ENCODE assay signal across 23 cellular contexts in the genomic region with DNA sequence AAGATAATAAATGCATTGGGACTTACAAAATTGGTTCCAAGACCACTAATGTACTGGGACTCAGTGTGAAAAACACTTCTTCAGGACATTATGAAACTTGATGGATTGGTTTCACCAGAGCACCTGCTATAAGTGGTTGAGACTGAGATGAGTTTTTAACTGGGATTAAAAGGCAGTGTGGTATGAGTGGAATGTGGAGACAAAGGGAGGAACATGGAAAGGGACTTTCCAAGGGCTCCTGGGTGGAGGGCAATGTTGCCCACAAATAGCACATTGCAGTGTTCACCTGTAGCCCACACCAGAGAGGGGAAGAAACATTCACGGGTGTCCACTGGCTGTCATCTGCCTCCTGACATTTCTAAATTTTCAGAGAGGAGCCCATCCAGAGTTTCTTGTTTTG.
DNase-seq lines count a peak whose midpoint lies in the region; ATAC-seq lines count a peak whose summit lies in the region.
"Had no signal": no experiment of that assay in that cellular context is flagged by ENCODE, and none has a peak within 500 bp of the region (broad histone marks: within the 10 kb centered on the region; RNA-seq: fewer than 3 reads in every experiment).

No MANE protein-coding gene starts in this region.

- no peaks in the 10 kb centered on the region for H3K9me3 Mint-ChIP-seq in stimulated activated effector memory CD8-positive, alpha-beta T cell treated with anti-CD3 and anti-CD28 coated beads, Interleukin-12 subunit alpha, Interleukin-12 subunit beta, amount 100 ng/mL, for 72 hours
- H3K9me3 Mint-ChIP-seq: activated naive CD4-positive, alpha-beta T cell treated with anti-CD3 and anti-CD28 coated beads, Interleukin-2, amount 50 U/mL, for 72 hours; effector memory CD8-positive, alpha-beta T cell had no signal

- no peak for ATAC-seq in HG03139 (IDR thresholded peaks at IDR 0.05; ENCODE audit: unreplicated experiment)
- ATAC-seq in stimulated activated effector memory CD8-positive, alpha-beta T cell treated with anti-CD3 and anti-CD28 coated beads, Interleukin-12 subunit alpha, Interleukin-12 subunit beta, amount 100 ng/mL, for 72 hours, result no peak
- ATAC-seq: activated naive CD4-positive, alpha-beta T cell treated with anti-CD3 and anti-CD28 coated beads, Interleukin-2, amount 50 U/mL, for 72 hours; effector memory CD8-positive, alpha-beta T cell; GM12878; mucosa of descending colon; psoas muscle; stimulated activated naive CD8-positive, alpha-beta T cell treated with anti-CD3 and anti-CD28 coated beads, Interleukin-15, Interleukin-2, amounts not matched to agents 100 U/mL and 50 U/mL, for 24 hours had no signal

- no peaks in the 10 kb centered on the region for H3K4me1 Mint-ChIP-seq in stimulated activated effector memory CD8-positive, alpha-beta T cell treated with anti-CD3 and anti-CD28 coated beads, Interleukin-12 subunit alpha, Interleukin-12 subunit beta, amount 100 ng/mL, for 72 hours

- peak; percentile 13 for DNase-seq in ELF-1 (ENCODE audit: low read depth, low spot score)
- peak; percentile 14 for DNase-seq in M059J (ENCODE audit: low read depth)
- peak; percentile 71 for DNase-seq in glomerular visceral epithelial cell (ENCODE audit: extremely low spot score)
- DNase-seq in renal cortical epithelial cell (ENCODE audit: low read depth), result peak; percentile 72
- DNase-seq in NCI-H187 (lab: John Stamatoyannopoulos, UW), result no peak
- no peak for DNase-seq in stimulated activated effector memory CD8-positive, alpha-beta T cell treated with anti-CD3 and anti-CD28 coated beads, Interleukin-12 subunit alpha, Interleukin-12 subunit beta, amount 100 ng/mL, for 72 hours (ENCODE audit: low spot score in 2 of 2)
- DNase-seq: activated CD4-positive, alpha-beta T cell treated with anti-CD3 and anti-CD28 coated beads for 1 hour; effector memory CD8-positive, alpha-beta T cell; esophagus squamous epithelium; HCEC 1CT; Karpas-422; left ventricle myocardium inferior; mucosa of descending colon; NCI-H1092; NCI-H2081 treated with DMSO at 0.1 percent for 48 hours; NCI-H526; psoas muscle; Right ventricle myocardium superior; small intestine; stimulated activated naive CD8-positive, alpha-beta T cell treated with anti-CD3 and anti-CD28 coated beads, Interleukin-15, Interleukin-2, amounts not matched to agents 100 U/mL and 50 U/mL, for 24 hours had no signal

- no peaks in the 10 kb centered on the region for H3K36me3 Mint-ChIP-seq in stimulated activated effector memory CD8-positive, alpha-beta T cell treated with anti-CD3 and anti-CD28 coated beads, Interleukin-12 subunit alpha, Interleukin-12 subunit beta, amount 100 ng/mL, for 72 hours
- H3K36me3 Mint-ChIP-seq: activated naive CD4-positive, alpha-beta T cell treated with anti-CD3 and anti-CD28 coated beads, Interleukin-2, amount 50 U/mL, for 72 hours had no signal

- no peak overlapping the region for H3K4me3 Mint-ChIP-seq in stimulated activated effector memory CD8-positive, alpha-beta T cell treated with anti-CD3 and anti-CD28 coated beads, Interleukin-12 subunit alpha, Interleukin-12 subunit beta, amount 100 ng/mL, for 72 hours
- H3K4me3 Mint-ChIP-seq: effector memory CD8-positive, alpha-beta T cell had no signal

- H3K27ac Mint-ChIP-seq in stimulated activated effector memory CD8-positive, alpha-beta T cell treated with anti-CD3 and anti-CD28 coated beads, Interleukin-12 subunit alpha, Interleukin-12 subunit beta, amount 100 ng/mL, for 72 hours, result no peak overlapping the region
- H3K27ac Mint-ChIP-seq: activated naive CD4-positive, alpha-beta T cell treated with anti-CD3 and anti-CD28 coated beads, Interleukin-2, amount 50 U/mL, for 72 hours; effector memory CD8-positive, alpha-beta T cell had no signal

Comparison
In these comparisons a context has a peak if more than half of its experiments do, and no peak if none do; other contexts are left out.
1. DNase-seq: peak in ELF-1 (single experiment), M059J (single experiment), glomerular visceral epithelial cell (single experiment) and renal cortical epithelial cell (single experiment); none in NCI-H187 (0 of 2) and stimulated activated effector memory CD8-positive, alpha-beta T cell treated with anti-CD3 and anti-CD28 coated beads, Interleukin-12 subunit alpha, Interleukin-12 subunit beta, amount 100 ng/mL, for 72 hours (0 of 2).